ENCODE assay signal across 10 cellular contexts in genomic region chr17:17725853-17726720, GRCh38. TPM values are rescaled to one million over a fixed set of nuclear protein-coding genes. Genes with fewer than 3 reads are reported as not detected.
DNase-seq lines count a peak whose midpoint lies in the region; ATAC-seq, FAIRE-seq and TF ChIP-seq lines count a peak whose summit lies in the region.
"Had no signal": no experiment of that assay in that cellular context is flagged by ENCODE, and none has a peak within 500 bp of the region (broad histone marks: within the 10 kb centered on the region; RNA-seq: fewer than 3 reads in every experiment).

No MANE protein-coding gene starts in this region.

- peak overlapping the region; percentile 48 for H3K4me3 Mint-ChIP-seq in activated naive CD8-positive, alpha-beta T cell
- H3K4me3 Mint-ChIP-seq in activated naive CD8-positive, alpha-beta T cell treated with anti-CD3 and anti-CD28 coated beads for 36 hours, result no peak overlapping the region

- ATAC-seq in left lung (no peak), pancreas (no peak)
- ATAC-seq: gastrocnemius medialis had no signal

- peaks cover 4% of the 10 kb centered on the region for H3K27me3 Mint-ChIP-seq in activated naive CD8-positive, alpha-beta T cell
- H3K27me3 Mint-ChIP-seq in activated naive CD8-positive, alpha-beta T cell treated with anti-CD3 and anti-CD28 coated beads for 36 hours, result no peaks in the 10 kb centered on the region

- intact Hi-C loops in left lung (cut with DNase I) (no loop called here), transverse colon (cut with DNase I; ENCODE audit: low total_unique reads) (no loop called here), pancreas (cut with DNase I) (no loop called here)

- H3K4me3 ChIP-seq in WERI-Rb-1 (ENCODE audit: low read depth, low read length) (no peak overlapping the region), left lung (no peak overlapping the region), transverse colon (no peak overlapping the region), pancreas (no peak overlapping the region)

- H3K27ac Mint-ChIP-seq in activated naive CD8-positive, alpha-beta T cell, result no peak overlapping the region
- no peak overlapping the region for H3K27ac Mint-ChIP-seq in activated naive CD8-positive, alpha-beta T cell treated with anti-CD3 and anti-CD28 coated beads for 36 hours

- no peak for TF ChIP-seq POLR2A in transverse colon (IDR thresholded peaks at IDR 0.05)

- peaks cover 7 to 77% of the 10 kb centered on the region in 2 donors for H3K4me1 ChIP-seq in left lung
- peaks cover 6 to 46% (median 28%) of the 10 kb centered on the region in 4 donors for H3K4me1 ChIP-seq in transverse colon
- no peaks in the 10 kb centered on the region for H3K4me1 ChIP-seq in pancreas

- TF ChIP-seq EP300 in transverse colon (IDR thresholded peaks at IDR 0.05; ENCODE audit: low read depth), result no peak

- in situ Hi-C loops in transverse colon (cut with MboI; ENCODE audit: low pct_ligation_motif_present in 1 of 4, low pct_unique_long_range_greater_than_20kb in 1 of 4, low sequenced_read_pairs in 3 of 4), result no loop called here
- in situ Hi-C loops in GM13977 (cut with MboI; ENCODE audit: low pct_unique_long_range_greater_than_20kb, low sequenced_read_pairs, unreplicated experiment), result no loop called here

- H3K9me3 ChIP-seq in WERI-Rb-1 (ENCODE audit: severe bottlenecking), result no peaks in the 10 kb centered on the region
- H3K9me3 ChIP-seq in left lung, result no peaks in the 10 kb centered on the region
- H3K9me3 ChIP-seq in transverse colon, result no peaks in the 10 kb centered on the region
- no peaks in the 10 kb centered on the region for H3K9me3 ChIP-seq in pancreas
- H3K9me3 ChIP-seq: gastrocnemius medialis had no signal

- 50 to 70% methylated on average over 2 to 9 of the region's 9 CpGs for WGBS in transverse colon (ENCODE audit: low coverage in 1 of 2), 2 donors
- WGBS in pancreas, 2 donors, result 80 to 81% methylated on average over 9 of the region's 9 CpGs

- H3K27me3 ChIP-seq in WERI-Rb-1 (ENCODE audit: insufficient read depth, low read depth, severe bottlenecking) (no peaks in the 10 kb centered on the region), left lung (peaks cover 0 to 38% of the 10 kb centered on the region in 2 donors), transverse colon (no peaks in the 10 kb centered on the region), pancreas (no peaks in the 10 kb centered on the region)
- H3K27me3 ChIP-seq: gastrocnemius medialis had no signal

- no peak for DNase-seq in activated naive CD8-positive, alpha-beta T cell treated with anti-CD3 and anti-CD28 coated beads for 36 hours
- DNase-seq in WERI-Rb-1 (no peak), left lung (no peak), transverse colon (no peak), RPMI8226 (no peak), GM13977 (ENCODE audit: low spot score) (no peak), pancreas (no peak)
- DNase-seq: gastrocnemius medialis had no signal

- H3K4me1 Mint-ChIP-seq in activated naive CD8-positive, alpha-beta T cell (ENCODE audit: low read depth), result peaks cover 40% of the 10 kb centered on the region
- peaks cover 42% of the 10 kb centered on the region for H3K4me1 Mint-ChIP-seq in activated naive CD8-positive, alpha-beta T cell treated with anti-CD3 and anti-CD28 coated beads for 36 hours

- peaks cover 38% of the 10 kb centered on the region for H3K36me3 ChIP-seq in WERI-Rb-1
- no peaks in the 10 kb centered on the region for H3K36me3 ChIP-seq in left lung
- H3K36me3 ChIP-seq in transverse colon, result no peaks in the 10 kb centered on the region
- H3K36me3 ChIP-seq in pancreas, result no peaks in the 10 kb centered on the region
- H3K36me3 ChIP-seq: gastrocnemius medialis had no signal

- no peak for TF ChIP-seq CTCF in WERI-Rb-1 (IDR thresholded peaks at IDR 0.05; ENCODE audit: low read depth, low read length)
- no peak for TF ChIP-seq CTCF in left lung (IDR thresholded peaks at IDR 0.05)
- TF ChIP-seq CTCF in transverse colon (IDR thresholded peaks at IDR 0.05), result no peak
- no peak for TF ChIP-seq CTCF in GM13977 (IDR thresholded peaks at IDR 0.05; ENCODE audit: extremely low read depth, insufficient read depth, missing control alignments)
- TF ChIP-seq CTCF in pancreas (IDR thresholded peaks at IDR 0.05), result no peak

- H3K27ac ChIP-seq in WERI-Rb-1, result peak overlapping the region; percentile 45; the same call in 1 of the 2 replicates
- peak overlapping the region; percentile 26 to 37 for H3K27ac ChIP-seq in left lung
- peak overlapping the region in 3 of 4 donors; percentile 74 to 79 (median 76) for H3K27ac ChIP-seq in transverse colon
- no peak overlapping the region for H3K27ac ChIP-seq in pancreas
- H3K27ac ChIP-seq: gastrocnemius medialis, parathyroid adenoma had no signal

- no peaks in the 10 kb centered on the region for H3K9me3 Mint-ChIP-seq in activated naive CD8-positive, alpha-beta T cell (ENCODE audit: low read depth)
- H3K9me3 Mint-ChIP-seq in activated naive CD8-positive, alpha-beta T cell treated with anti-CD3 and anti-CD28 coated beads for 36 hours, result no peaks in the 10 kb centered on the region

- no peak for FAIRE-seq in pancreas (lab: Jason Lieb, UNC)

- no peaks in the 10 kb centered on the region for H3K36me3 Mint-ChIP-seq in activated naive CD8-positive, alpha-beta T cell
- no peaks in the 10 kb centered on the region for H3K36me3 Mint-ChIP-seq in activated naive CD8-positive, alpha-beta T cell treated with anti-CD3 and anti-CD28 coated beads for 36 hours

RNA-seq across cellular contexts. Expression of gene RAI1, which starts 44.8 kb away (rescaled TPM):
- total RNA-seq in activated naive CD8-positive, alpha-beta T cell treated with anti-CD3 and anti-CD28 coated beads for 36 hours, result 10 to 100 TPM; 19.6 to 21.1 TPM
- total RNA-seq in left lung, result 10 to 100 TPM; 31.5 to 31.7 TPM
- 100 to 1,000 TPM in 1 of 4 donors, 10 to 100 TPM in 3; 14.1 to 163 (median 34.6) TPM for total RNA-seq in transverse colon
- 10 to 100 TPM; 12.1 to 21.6 (median 13.5) TPM for total RNA-seq in pancreas
- polyA plus RNA-seq in pancreas, result 10 to 100 TPM; 21.1 to 23.9 TPM

Comparison
In these comparisons a context has a peak if more than half of its experiments do, and no peak if none do; other contexts are left out.
1. H3K27ac ChIP-seq: peak in WERI-Rb-1 (single experiment), left lung (2 of 2) and transverse colon (3 of 4); none in pancreas (0 of 4).